7 cellular contexts compared by ENCODE assay signal in the genomic region with DNA sequence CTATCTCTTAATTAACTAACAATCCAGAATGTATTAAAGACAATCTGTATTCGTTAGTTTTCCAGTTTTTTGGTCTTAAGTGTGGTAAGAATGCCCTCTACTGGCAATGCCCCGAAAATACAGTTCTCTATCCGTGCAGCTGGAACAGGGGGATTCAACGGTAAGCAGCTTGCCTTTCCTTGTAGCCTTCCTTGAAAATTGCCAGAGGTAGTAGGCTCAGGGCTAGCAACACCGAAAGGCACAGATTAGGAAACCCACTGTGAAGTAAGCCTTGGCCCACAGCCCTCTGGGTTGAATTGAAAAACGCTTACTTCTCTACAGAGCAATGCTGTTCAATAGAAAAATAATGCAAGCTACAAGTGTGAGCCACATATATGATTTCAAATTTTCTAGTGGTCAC. TPM values are rescaled to one million over a fixed set of nuclear protein-coding genes. Genes with fewer than 3 reads are reported as not detected.
DNase-seq lines count a peak whose midpoint lies in the region; ATAC-seq and TF ChIP-seq lines count a peak whose summit lies in the region.

No MANE protein-coding gene starts in this region.

- DNase-seq in NCI-H82 treated with DMSO at 0.1 percent for 48 hours (lab: John Stamatoyannopoulos, UW; ENCODE audit: unreplicated experiment) (peak; percentile 69), epithelial cell of proximal tubule (ENCODE audit: low read depth) (no peak), mucosa of gallbladder (ENCODE audit: low spot score) (peak; percentile 41), thyroid gland (peak; percentile 30 to 37)
- peak; percentile 43 for DNase-seq in activated CD8-positive, alpha-beta memory T cell treated with anti-CD3 and anti-CD28 coated beads, Interleukin-2, amount 50 U/mL, for 4 hours

- intact Hi-C loops in thyroid gland (cut with DNase I): loop anchor here (10.0 kb wide), 1 partner anchor 315 kb away; no protein-coding TSS in a partner anchor

- no peak for TF ChIP-seq POLR2A in thyroid gland (IDR thresholded peaks at IDR 0.05)

- WGBS in thyroid gland, 2 donors: 3 to 6% methylated on average over 6 of the region's 6 CpGs

- H3K4me1 ChIP-seq in thyroid gland: peaks cover 0 to 8% of the 10 kb centered on the region in 2 donors

- H3K4me3 ChIP-seq in epithelial cell of proximal tubule (ENCODE audit: low read depth, low read length): no peak overlapping the region
- H3K4me3 ChIP-seq in thyroid gland (replicated peaks in 1 of 3): no peak overlapping the region

- no peak overlapping the region for H3K27ac ChIP-seq in thyroid gland

- peak; percentile 45 for ATAC-seq in HG03469 (IDR thresholded peaks at IDR 0.05; ENCODE audit: unreplicated experiment)

- TF ChIP-seq CTCF in GM12873 (IDR thresholded peaks at IDR 0.05; ENCODE audit: insufficient read depth, low read depth, low read length, missing control alignments): peak; percentile 83
- peak; percentile 86 for TF ChIP-seq CTCF in epithelial cell of proximal tubule (conservative IDR thresholded peaks at IDR 0.05; ENCODE audit: low read depth, low read length)
- peak; percentile 33 to 89 (median 76) for TF ChIP-seq CTCF in thyroid gland (IDR thresholded peaks at IDR 0.05)

- H3K9me3 ChIP-seq in thyroid gland: no peaks in the 10 kb centered on the region

- no peaks in the 10 kb centered on the region for H3K36me3 ChIP-seq in thyroid gland

- H3K27me3 ChIP-seq in thyroid gland: no peaks in the 10 kb centered on the region

RNA-seq across cellular contexts. Expression of gene VPS4B, which starts 17.1 kb away (rescaled TPM):
- total RNA-seq in epithelial cell of proximal tubule (32.1 and 42.9 TPM in 2 replicates), mucosa of gallbladder (80.5 TPM), thyroid gland (10 to 100 TPM; 36.0 to 50.5 (median 40.9) TPM)

RNA-seq across cellular contexts. Expression of gene SERPINB5, which starts 37.4 kb away (rescaled TPM):
- total RNA-seq in epithelial cell of proximal tubule (0.17 TPM in 1 of 2 replicates, not detected in the other), mucosa of gallbladder (0.14 TPM), thyroid gland (not detected)
